8 cellular contexts compared by ENCODE assay signal in genomic region chr16:77660311-77660710, GRCh38.
DNase-seq lines count a peak whose midpoint lies in the region; ATAC-seq and TF ChIP-seq lines count a peak whose summit lies in the region.

No MANE protein-coding gene starts in this region.

- no peak overlapping the region for H3K4me3 ChIP-seq in AG10803 (ENCODE audit: low read length)
- H3K4me3 ChIP-seq in Jurkat, Clone E6-1 (ENCODE audit: low read length), result no peak overlapping the region

- DNase-seq in AG10803 (ENCODE audit: low read depth) (peak; percentile 51), iPS-NIHi11 (ENCODE audit: low spot score) (peak; percentile 46)
- peak; percentile 17 for DNase-seq in Jurkat, Clone E6-1 (ENCODE audit: low read depth, low spot score)
- DNase-seq in central memory CD4-positive, alpha-beta T cell, result no peak

- TF ChIP-seq CTCF in AG10803 (conservative IDR thresholded peaks at IDR 0.05; ENCODE audit: low read length), result peak; percentile 84

- ATAC-seq in SK-N-SH treated with all-trans-retinoic acid at 6 μM for 48 hours (peak; percentile 79), HG03039 (IDR thresholded peaks at IDR 0.05; ENCODE audit: unreplicated experiment) (no peak), HG03442 (IDR thresholded peaks at IDR 0.05; ENCODE audit: unreplicated experiment) (no peak), GM19035 (IDR thresholded peaks at IDR 0.05; ENCODE audit: unreplicated experiment) (no peak)

TF ChIP-seq in SK-N-SH treated with all-trans-retinoic acid at 6 μM for 48 hours, 23 proteins besides CTCF, POLR2A, EP300 and RAD21:
- no peak for TF ChIP-seq ZNF70 (CRISPR knock-in tag; IDR thresholded peaks at IDR 0.05)
